ENCODE assay signal across 1 cellular context in genomic region chr14:61561657-61562276, GRCh38.
TF ChIP-seq lines count a peak whose summit lies in the region.

No MANE protein-coding gene starts in this region.

TF ChIP-seq in HepG2, 621 proteins besides CTCF, POLR2A, EP300 and RAD21 (continued from another document and continues in another):
- TF ChIP-seq ZNF18 (CRISPR knock-in tag; IDR thresholded peaks at IDR 0.05; ENCODE audit: insufficient replicate concordance) (no peak), MTF2 (CRISPR knock-in tag; IDR thresholded peaks at IDR 0.05; ENCODE audit: borderline replicate concordance) (no peak), BCL3 (CRISPR knock-in tag; IDR thresholded peaks at IDR 0.05) (no peak), ZSCAN29 (CRISPR knock-in tag; conservative IDR thresholded peaks at IDR 0.05) (no peak; the same call in 1 of the 2 replicates), BRF2 (CRISPR knock-in tag; IDR thresholded peaks at IDR 0.05) (no peak), CHD2 (IDR thresholded peaks at IDR 0.05; ENCODE audit: low read depth, low read length) (0 out of 2 replicates have a peak, but pooled peaks have one; percentile 20), KDM1A (CRISPR knock-in tag; IDR thresholded peaks at IDR 0.05) (no peak), ELF3 (CRISPR knock-in tag; IDR thresholded peaks at IDR 0.05) (peak; percentile 99), RFX5 (IDR thresholded peaks at IDR 0.05; ENCODE audit: low read depth, low read length) (no peak), ZNF839 (CRISPR knock-in tag; IDR thresholded peaks at IDR 0.05; ENCODE audit: borderline replicate concordance) (no peak), CCDC6 (CRISPR knock-in tag; IDR thresholded peaks at IDR 0.05) (peak; percentile 81), RORA (CRISPR knock-in tag; IDR thresholded peaks at IDR 0.05) (no peak), DRAP1 (CRISPR knock-in tag; IDR thresholded peaks at IDR 0.05) (peak; percentile 67; the same call in 1 of the 2 replicates), FOXC1 (CRISPR knock-in tag; IDR thresholded peaks at IDR 0.05; ENCODE audit: borderline replicate concordance) (no peak; the same call in 1 of the 2 replicates), ZNF609 (CRISPR knock-in tag; IDR thresholded peaks at IDR 0.05; ENCODE audit: borderline replicate concordance) (peak; percentile 50), ZNF512 (CRISPR knock-in tag; IDR thresholded peaks at IDR 0.05) (no peak), TRAFD1 (CRISPR knock-in tag; IDR thresholded peaks at IDR 0.05; ENCODE audit: borderline replicate concordance) (no peak; the same call in 1 of the 2 replicates), ARNT (IDR thresholded peaks at IDR 0.05) (no peak), ZKSCAN1 (IDR thresholded peaks at IDR 0.05; ENCODE audit: low read length) (no peak), ZSCAN9 (CRISPR knock-in tag; IDR thresholded peaks at IDR 0.05; ENCODE audit: borderline replicate concordance) (peak; percentile 81), ZNF570 (CRISPR knock-in tag; IDR thresholded peaks at IDR 0.05; ENCODE audit: borderline replicate concordance) (no peak), NFYB (CRISPR knock-in tag; IDR thresholded peaks at IDR 0.05) (no peak), ZSCAN22 (CRISPR knock-in tag; IDR thresholded peaks at IDR 0.05) (peak; percentile 93), CCAR2 (optimal IDR thresholded peaks at IDR 0.05; ENCODE audit: low read depth, low read length) (no peak), KIAA2018 (CRISPR knock-in tag; IDR thresholded peaks at IDR 0.05; ENCODE audit: borderline replicate concordance) (no peak), ZNF280D (CRISPR knock-in tag; IDR thresholded peaks at IDR 0.05) (no peak), ZNF17 (CRISPR knock-in tag; IDR thresholded peaks at IDR 0.05) (no peak), POLR2G (IDR thresholded peaks at IDR 0.05; ENCODE audit: low read depth, low read length) (peak; percentile 83), HDAC1 (CRISPR knock-in tag; IDR thresholded peaks at IDR 0.05) (peak; percentile 56), NFATC3 (CRISPR knock-in tag; IDR thresholded peaks at IDR 0.05) (peak; percentile 55; the same call in 1 of the 2 replicates), MXD1 (CRISPR knock-in tag; IDR thresholded peaks at IDR 0.05) (peak; percentile 78)
